In genomic region chr3:129211772-129212171, GRCh38 we compare ENCODE assay signal across 7 cellular contexts. TPM values are rescaled to one million over a fixed set of nuclear protein-coding genes. Genes with fewer than 3 reads are reported as not detected.
DNase-seq lines count a peak whose midpoint lies in the region; ATAC-seq and FAIRE-seq lines count a peak whose summit lies in the region.

No MANE protein-coding gene starts in this region.

- no peak for FAIRE-seq in HTR-8/SVneo (lab: Jason Lieb, UNC)

- no peak overlapping the region for H3K27ac Mint-ChIP-seq in stimulated activated naive B cell treated with anti-CD40 and anti-IgM and Interleukin-4, amounts not matched to agents 10 μg/mL and 1 μg/mL and 100 μg/mL, for 72 hours

- no peaks in the 10 kb centered on the region for H3K9me3 ChIP-seq in SJSA1 (replicated peaks)

- H3K27me3 ChIP-seq in SJSA1 (replicated peaks) = no peaks in the 10 kb centered on the region

- peak; percentile 75 for ATAC-seq in left ventricle myocardium superior
- ATAC-seq in stimulated activated naive B cell treated with anti-CD40 and anti-IgM and Interleukin-4, amounts not matched to agents 10 μg/mL and 1 μg/mL and 100 μg/mL, for 72 hours (replicated peaks) = no peak

- H3K4me3 ChIP-seq in SJSA1 = no peak overlapping the region

- peak; percentile 66 for DNase-seq in HTR-8/SVneo (ENCODE audit: insufficient read length, low spot score)
- DNase-seq in SJSA1 (ENCODE audit: low read depth in 1 of 2, low spot score in 2 of 2) = peak; percentile 24 to 51
- peak; percentile 77 for DNase-seq in left ventricle myocardium superior
- peak; percentile 57 for DNase-seq in stromal cell of bone marrow (ENCODE audit: low read depth)
- DNase-seq in activated CD8-positive, alpha-beta memory T cell treated with anti-CD3 and anti-CD28 coated beads for 24 hours = no peak
- no peak for DNase-seq in stimulated activated naive B cell treated with anti-CD40 and anti-IgM and Interleukin-4, amounts not matched to agents 10 μg/mL and 1 μg/mL and 100 μg/mL, for 72 hours
- DNase-seq in stimulated activated CD4-positive, alpha-beta T cell treated with anti-CD3 and anti-CD28 coated beads, Interleukin-4, amount 100 ng/mL, for 24 hours = no peak

- H3K36me3 ChIP-seq in SJSA1 = no peaks in the 10 kb centered on the region

- H3K9me3 Mint-ChIP-seq in stimulated activated naive B cell treated with anti-CD40 and anti-IgM and Interleukin-4, amounts not matched to agents 10 μg/mL and 1 μg/mL and 100 μg/mL, for 72 hours = no peaks in the 10 kb centered on the region

- no peak overlapping the region for H3K27ac ChIP-seq in SJSA1

- H3K4me1 ChIP-seq in SJSA1 (replicated peaks) = peaks cover 8% of the 10 kb centered on the region

- no peaks in the 10 kb centered on the region for H3K36me3 Mint-ChIP-seq in stimulated activated naive B cell treated with anti-CD40 and anti-IgM and Interleukin-4, amounts not matched to agents 10 μg/mL and 1 μg/mL and 100 μg/mL, for 72 hours

- H3K4me1 Mint-ChIP-seq in stimulated activated naive B cell treated with anti-CD40 and anti-IgM and Interleukin-4, amounts not matched to agents 10 μg/mL and 1 μg/mL and 100 μg/mL, for 72 hours = no peaks in the 10 kb centered on the region

- intact Hi-C loops in left ventricle myocardium superior (cut with micrococcal nuclease) = no loop called here

- H3K27me3 Mint-ChIP-seq in stimulated activated naive B cell treated with anti-CD40 and anti-IgM and Interleukin-4, amounts not matched to agents 10 μg/mL and 1 μg/mL and 100 μg/mL, for 72 hours = peaks cover 0 to 4% of the 10 kb centered on the region in 2 donors

- H3K4me3 Mint-ChIP-seq in stimulated activated naive B cell treated with anti-CD40 and anti-IgM and Interleukin-4, amounts not matched to agents 10 μg/mL and 1 μg/mL and 100 μg/mL, for 72 hours = no peak overlapping the region

RNA-seq across cellular contexts. Expression of gene CNBP, which starts 28.1 kb away (rescaled TPM):
- total RNA-seq in SJSA1 (2014; rRNA removed; shearing (Covaris generic)) = 215 and 258 TPM in 2 replicates
- total RNA-seq in left ventricle myocardium superior = 531 TPM

RNA-seq across cellular contexts. Expression of gene COPG1, which starts 37.6 kb away (rescaled TPM):
- 191 and 235 TPM in 2 replicates for total RNA-seq in SJSA1 (2014; rRNA removed; shearing (Covaris generic))
- 84.1 TPM for total RNA-seq in left ventricle myocardium superior

RNA-seq across cellular contexts. Expression of gene ISY1, which starts 50.9 kb away (rescaled TPM):
- 40.5 and 57.3 TPM in 2 replicates for total RNA-seq in SJSA1 (2014; rRNA removed; shearing (Covaris generic))
- total RNA-seq in left ventricle myocardium superior = 25.9 TPM

Comparison
In these comparisons a context has a peak if more than half of its experiments do, and no peak if none do; other contexts are left out.
1. DNase-seq: peak in HTR-8/SVneo (single experiment), SJSA1 (2 of 2), left ventricle myocardium superior (single experiment) and stromal cell of bone marrow (single experiment); none in activated CD8-positive, alpha-beta memory T cell treated with anti-CD3 and anti-CD28 coated beads for 24 hours (single experiment), stimulated activated naive B cell treated with anti-CD40 and anti-IgM and Interleukin-4, amounts not matched to agents 10 μg/mL and 1 μg/mL and 100 μg/mL, for 72 hours (single experiment) and stimulated activated CD4-positive, alpha-beta T cell treated with anti-CD3 and anti-CD28 coated beads, Interleukin-4, amount 100 ng/mL, for 24 hours (single experiment).